Comparison of ENCODE assay signal across 8 cellular contexts in genomic region chr6:46472243-46472642, GRCh38. TPM values are rescaled to one million over a fixed set of nuclear protein-coding genes. Genes with fewer than 3 reads are reported as not detected.
"Had no signal": no experiment of that assay in that cellular context is flagged by ENCODE, and none has a peak within 500 bp of the region (broad histone marks: within the 10 kb centered on the region; RNA-seq: fewer than 3 reads in every experiment).

No MANE protein-coding gene starts in this region.

- H3K27ac ChIP-seq: HL-60, KMS-11 had no signal

- H3K4me3 Mint-ChIP-seq: IgD-negative memory B cell had no signal

- H3K4me3 ChIP-seq: K562 had no signal

- H3K9me3 Mint-ChIP-seq: IgD-negative memory B cell had no signal

- H3K27ac Mint-ChIP-seq: IgD-negative memory B cell had no signal

- H3K9ac ChIP-seq: KMS-11 had no signal

- H3K4me2 ChIP-seq: KMS-11 had no signal

- ATAC-seq: HepG2, K562 had no signal

- DNase-seq: IMR-90, KBM-7, KG1 had no signal

- H3K36me3 Mint-ChIP-seq: IgD-negative memory B cell had no signal

- H3K4me1 Mint-ChIP-seq: IgD-negative memory B cell had no signal

RNA-seq across cellular contexts. Expression of gene RCAN2, which starts 19.0 kb away (rescaled TPM):
- total RNA-seq: HepG2 had no signal
- polyA plus RNA-seq: HepG2, IgD-negative memory B cell, K562 had no signal
